In the genomic region with DNA sequence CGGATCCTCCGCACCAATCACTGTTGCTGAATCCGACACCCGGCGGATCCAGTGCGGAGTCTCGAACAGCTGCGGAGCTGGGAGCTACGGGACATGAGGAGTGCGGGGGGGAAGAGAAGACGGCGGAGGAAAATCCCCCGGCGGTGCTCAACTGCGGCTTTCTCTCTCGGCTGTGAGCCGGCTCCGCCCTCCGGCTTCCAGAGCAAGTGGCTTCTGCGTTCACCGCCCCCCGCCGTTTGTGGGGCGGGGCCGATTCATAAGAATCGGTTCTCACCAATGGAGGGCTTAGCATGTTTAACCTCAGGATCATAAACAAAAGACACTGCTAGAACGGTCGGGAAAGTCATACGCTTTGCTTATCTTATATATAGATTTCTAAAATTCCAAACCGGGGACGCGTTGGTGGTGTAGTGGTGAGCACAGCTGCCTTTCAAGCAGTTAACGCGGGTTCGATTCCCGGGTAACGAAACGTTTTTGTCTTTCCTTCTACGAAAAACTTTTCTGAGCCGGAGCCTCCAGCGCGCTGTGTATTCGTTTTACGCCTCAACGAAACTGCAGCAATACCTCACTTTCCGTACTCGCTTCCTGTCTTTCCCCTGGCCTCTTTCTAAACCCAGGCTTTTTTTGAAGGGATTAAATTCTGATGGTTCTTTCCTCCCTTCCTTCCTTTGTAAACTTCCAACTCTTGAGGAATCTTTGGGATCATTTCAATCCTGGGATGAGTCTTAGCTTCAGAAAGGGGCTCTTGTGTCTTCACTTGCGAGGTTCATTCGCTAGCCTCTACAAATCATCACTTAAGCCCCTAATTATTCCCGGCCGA, we compare ENCODE assay signal across 8 cellular contexts. TPM values are rescaled to one million over a fixed set of nuclear protein-coding genes. Genes with fewer than 3 reads are reported as not detected.
A peak's percentile ranks its signal among the peaks of the same experiment; 100 is the strongest.
DNase-seq lines count a peak whose midpoint lies in the region; ATAC-seq, FAIRE-seq and TF ChIP-seq lines count a peak whose summit lies in the region.
"Not testable (repeated sequence)": the region's sequence is repeated elsewhere in the genome, so short reads cannot be mapped to it uniquely, and the experiment has no call there.

No MANE protein-coding gene starts in this region.

- H3K27ac ChIP-seq in HUES64 (ENCODE audit: low read depth, low read length) (peak overlapping the region; percentile 71; the same call in 1 of the 2 replicates), epithelial cell of prostate (peak overlapping the region; percentile 39)

- not testable (repeated sequence) for H3K27me3 ChIP-seq in HUES64 (ENCODE audit: insufficient read depth, low read length)

- under 1% methylated on average over 48 of the region's 51 CpGs for WGBS in HUES64

- not testable (repeated sequence) for TF ChIP-seq CTCF in D721Med (IDR thresholded peaks at IDR 0.05; ENCODE audit: insufficient read depth, missing control alignments)

- H3K9me3 ChIP-seq in HUES64 (ENCODE audit: insufficient read depth, low read depth, low read length), result not testable (repeated sequence)

- H3K36me3 ChIP-seq in HUES64 (ENCODE audit: insufficient read depth, low read length), result not testable (repeated sequence)

- H3K4me3 ChIP-seq in HUES64 (ENCODE audit: low read length), result peak overlapping the region; percentile 82

- peak overlapping the region; percentile 54 for H3K9ac ChIP-seq in HUES64 (ENCODE audit: low read depth, low read length)

- DNase-seq in D721Med (ENCODE audit: insufficient read length, low spot score) (peak; percentile 69), OCI-M1 (lab: John Stamatoyannopoulos, UW) (peak; percentile 100), epithelial cell of prostate (ENCODE audit: low read depth, low spot score) (peak; percentile 89), midbrain (lab: John Stamatoyannopoulos, UW) (peak; percentile 88)
- peak; percentile 80 for DNase-seq in activated T-cell treated with anti-CD3 and anti-CD28 coated beads, Interleukin-2, amount 50 U/mL, for 1 hour
- peak; percentile 76 for DNase-seq in stimulated activated CD8-positive, alpha-beta memory T cell treated with anti-CD3 and anti-CD28 coated beads, Interleukin-15, amount 100 ng/mL, for 24 hours (ENCODE audit: low read depth)

- not testable (repeated sequence) for FAIRE-seq in D721Med (lab: Jason Lieb, UNC)

- H3K4me1 ChIP-seq in HUES64 (ENCODE audit: insufficient read depth, low read length), result not testable (repeated sequence)

- peak; percentile 92 for ATAC-seq in GM21515 (IDR thresholded peaks at IDR 0.05; ENCODE audit: unreplicated experiment)

RNA-seq across cellular contexts. Expression of a gene that starts 18.4 kb away (rescaled TPM):
- polyA plus RNA-seq in HUES64 (2013, experiment 1 of 2), result not detected
- polyA plus RNA-seq in HUES64 (2013, experiment 2 of 2), result not detected

RNA-seq across cellular contexts. Expression of a gene that starts 50.4 kb away (rescaled TPM):
- not detected for polyA plus RNA-seq in HUES64 (2013, experiment 1 of 2)
- not detected for polyA plus RNA-seq in HUES64 (2013, experiment 2 of 2)

Comparison
In these comparisons a context has a peak if more than half of its experiments do, and no peak if none do; other contexts are left out.
1. Peak in every context shown above with its lines: DNase-seq, ATAC-seq, H3K4me3 ChIP-seq and H3K27ac ChIP-seq.